In genomic region chr2:114968748-114969400, GRCh38 we compare ENCODE assay signal across 23 cellular contexts.
"Had no signal": no experiment of that assay in that cellular context is flagged by ENCODE, and none has a peak within 500 bp of the region (broad histone marks: within the 10 kb centered on the region; RNA-seq: fewer than 3 reads in every experiment).

No MANE protein-coding gene starts in this region.

- ATAC-seq: Panc1, PC-3 had no signal

- H3K9me3 ChIP-seq: MG63, SJSA1 had no signal

- H3K27me3 ChIP-seq: MG63, SJSA1 had no signal

- H3K4me1 ChIP-seq: SJSA1 had no signal

- DNase-seq: KBM-7; MG63; NCI-H1092; NCI-H1105 treated with DMSO at 0.1 percent for 48 hours; NCI-H1417 treated with DMSO at 0.1 percent for 48 hours; NCI-H146; NCI-H1694 treated with DMSO at 0.1 percent for 48 hours; NCI-H1930; NCI-H2107; NCI-H2227 treated with DMSO at 0.1 percent for 48 hours; NCI-H446; NCI-H510A; NCI-H524 treated with DMSO at 0.1 percent for 48 hours; NCI-H69; NK-92 treated with Interleukin-12 subunit alpha and Interleukin-12 subunit beta, amount 100 ng/mL, for 24 hours; PC-3; SIG-M5 had no signal

- H3K4me3 ChIP-seq: MG63, SJSA1, SK-N-MC had no signal

- H3K27ac ChIP-seq: HL-60, RWPE1, SJSA1, SK-N-MC had no signal

- H3K36me3 ChIP-seq: MG63, SJSA1 had no signal

- FAIRE-seq: HTR-8/SVneo had no signal
